In genomic region chr9:136234597-136234996, GRCh38 we compare ENCODE assay signal across 14 cellular contexts. TPM values are rescaled to one million over a fixed set of nuclear protein-coding genes. Genes with fewer than 3 reads are reported as not detected.
"Had no signal": no experiment of that assay in that cellular context is flagged by ENCODE, and none has a peak within 500 bp of the region (broad histone marks: within the 10 kb centered on the region; RNA-seq: fewer than 3 reads in every experiment).

No MANE protein-coding gene starts in this region.

- H3K9me3 ChIP-seq: lower lobe of right lung had no signal

- H3K27me3 Mint-ChIP-seq: naive thymus-derived CD4-positive, alpha-beta T cell; T-cell had no signal

- H3K27me3 ChIP-seq: dorsolateral prefrontal cortex had no signal

- H3K27ac ChIP-seq: lower lobe of right lung, SK-N-MC had no signal

- ATAC-seq: esophagus mucosa; left cardiac atrium; naive thymus-derived CD4-positive, alpha-beta T cell; T-cell had no signal

- H3K9me3 Mint-ChIP-seq: T-cell had no signal

- DNase-seq: activated gamma-delta T cell; dorsolateral prefrontal cortex; left cardiac atrium; lower lobe of right lung; naive thymus-derived CD4-positive, alpha-beta T cell; posterior cingulate gyrus; stimulated activated naive CD4-positive, alpha-beta T cell; T-cell had no signal

- H3K4me3 ChIP-seq: dorsolateral prefrontal cortex, lower lobe of right lung, SK-N-MC, smooth muscle cell had no signal

- H3K4me3 Mint-ChIP-seq: T-cell had no signal

- H3K27ac Mint-ChIP-seq: T-cell had no signal

RNA-seq across cellular contexts. Expression of gene LHX3, which starts 29.7 kb away (rescaled TPM):
- total RNA-seq: astrocyte, left cardiac atrium, lower lobe of right lung, right cardiac atrium, smooth muscle cell, urinary bladder had no signal
